8 cellular contexts compared by ENCODE assay signal in the genomic region with DNA sequence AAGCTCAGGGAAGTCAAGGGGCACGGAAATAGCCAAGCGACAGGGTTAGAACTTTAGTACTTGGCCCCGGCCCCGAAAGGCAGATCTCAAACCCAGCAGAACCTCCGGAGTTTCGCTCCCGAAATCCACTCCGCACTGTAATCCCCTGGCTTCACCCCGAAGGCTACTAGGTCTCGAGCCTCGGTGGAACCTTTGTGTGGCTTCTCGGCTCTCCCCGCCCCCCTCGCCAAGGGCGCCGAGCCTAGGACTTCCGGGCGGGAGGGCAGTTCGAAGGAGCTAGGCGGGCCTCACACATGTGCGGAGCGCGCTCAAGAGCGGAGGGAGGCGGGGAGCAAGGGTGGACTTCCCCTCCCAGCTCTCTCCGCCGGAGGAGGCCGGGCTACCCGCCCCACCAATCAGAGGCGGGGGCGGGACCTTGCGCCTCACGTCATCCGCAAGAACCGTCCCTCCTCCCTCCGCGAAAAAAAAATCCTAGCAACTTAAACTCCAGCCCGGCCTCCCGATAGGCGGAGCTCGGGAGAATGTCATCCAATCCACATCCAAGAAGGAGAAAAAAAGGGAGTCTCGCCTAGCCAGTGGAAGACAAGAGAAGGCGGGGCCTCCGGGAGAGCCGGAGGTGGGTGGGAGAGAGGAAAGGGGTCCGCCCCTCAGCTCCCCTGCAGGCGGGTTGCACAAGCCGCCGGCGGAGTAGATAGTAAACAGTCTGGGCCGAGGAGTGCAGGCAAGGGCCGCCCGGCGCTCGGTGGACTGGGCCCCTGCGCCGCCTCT. TPM values are rescaled to one million over a fixed set of nuclear protein-coding genes. Genes with fewer than 3 reads are reported as not detected.
DNase-seq lines count a peak whose midpoint lies in the region; ATAC-seq and TF ChIP-seq lines count a peak whose summit lies in the region.

No MANE protein-coding gene starts in this region.

- no peaks in the 10 kb centered on the region for H3K9me3 Mint-ChIP-seq in natural killer cell

- peak; percentile 96 for DNase-seq in H7
- DNase-seq in M059J (ENCODE audit: low read depth) = peak; percentile 99
- peak; percentile 98 for DNase-seq in activated effector memory CD4-positive, alpha-beta T cell treated with anti-CD3 and anti-CD28 coated beads, Interleukin-2, amount 50 U/mL, for 16 hours
- peak; percentile 100 for DNase-seq in fibroblast of pulmonary artery (ENCODE audit: low read depth)
- peak; percentile 97 for DNase-seq in natural killer cell
- peak; percentile 93 to 100 (median 96) for DNase-seq in stimulated activated naive CD4-positive, alpha-beta T cell (lab: John Stamatoyannopoulos, UW)

- peaks cover 10% of the 10 kb centered on the region for H3K4me1 ChIP-seq in ES-I3 (ENCODE audit: insufficient read depth, low read length)

- H3K4me3 ChIP-seq in H7 (ENCODE audit: insufficient read depth, low read depth, low read length) (peak overlapping the region; percentile 96), fibroblast of pulmonary artery (replicated peaks; ENCODE audit: low read depth, low read length) (peak overlapping the region; percentile 90)

- H3K9me3 ChIP-seq in ES-I3 (ENCODE audit: control insufficient read depth, insufficient read depth, low read length) = no peaks in the 10 kb centered on the region

- H3K36me3 ChIP-seq in ES-I3 (ENCODE audit: insufficient read depth, low read length) (no peaks in the 10 kb centered on the region), H7 (replicated peaks; ENCODE audit: control insufficient read depth, insufficient read depth, low read length) (no peaks in the 10 kb centered on the region)

- TF ChIP-seq CTCF in fibroblast of pulmonary artery (IDR thresholded peaks at IDR 0.05; ENCODE audit: low read length, missing control alignments) (no peak), natural killer cell (IDR thresholded peaks at IDR 0.05) (no peak)

- H3K27me3 ChIP-seq in H7 (ENCODE audit: control insufficient read depth, insufficient read depth, low read length) = no peaks in the 10 kb centered on the region

- H3K27ac Mint-ChIP-seq in natural killer cell = peak overlapping the region; percentile 98 to 99

- peak; percentile 56; the same call in 1 of the 2 replicates for TF ChIP-seq POLR2A in Raji (IDR thresholded peaks at IDR 0.05; ENCODE audit: insufficient read depth, low read depth, low read length)

- peak; percentile 43 to 67 (median 51) for ATAC-seq in natural killer cell

- H3K27me3 Mint-ChIP-seq in natural killer cell (ENCODE audit: low read depth in 2 of 2) = no peaks in the 10 kb centered on the region

- peak overlapping the region; percentile 94 for H3K9ac ChIP-seq in ES-I3 (ENCODE audit: low read depth, low read length)

- H3K4me3 Mint-ChIP-seq in natural killer cell = peak overlapping the region; percentile 98

- H3K36me3 Mint-ChIP-seq in natural killer cell = no peaks in the 10 kb centered on the region

- H3K4me1 Mint-ChIP-seq in natural killer cell = peaks cover 45 to 49% of the 10 kb centered on the region in 2 donors

- intact Hi-C loops in natural killer cell (cut with micrococcal nuclease) = loop anchor here (1.0 to 10.0 kb wide), 3 partner anchors 104 to 839 kb away; a partner anchor contains a TSS

RNA-seq across cellular contexts. Expression of a gene that starts 2.4 kb away (rescaled TPM):
- total RNA-seq in H7 (2014; rRNA removed; shearing (Covaris generic)) = 42.7 and 44.9 TPM in 2 replicates
- total RNA-seq in M059J (2014; rRNA removed; shearing (Covaris generic)) = 38.5 and 39.7 TPM in 2 replicates
- total RNA-seq in natural killer cell = 100 to 1,000 TPM; 135 to 175 (median 137) TPM

Comparison
In these comparisons a context has a peak if more than half of its experiments do, and no peak if none do; other contexts are left out.
1. Peak in every context shown above with its lines: DNase-seq, ATAC-seq and H3K4me3 ChIP-seq.